16 cellular contexts compared by ENCODE assay signal in genomic region chr7:11120068-11120664, GRCh38.
A peak's percentile ranks its signal among the peaks of the same experiment; 100 is the strongest.
DNase-seq lines count a peak whose midpoint lies in the region; ATAC-seq and TF ChIP-seq lines count a peak whose summit lies in the region.
"Had no signal": no experiment of that assay in that cellular context is flagged by ENCODE, and none has a peak within 500 bp of the region (broad histone marks: within the 10 kb centered on the region; RNA-seq: fewer than 3 reads in every experiment).

No MANE protein-coding gene starts in this region.

- no peak for TF ChIP-seq EP300 in gastroesophageal sphincter (IDR thresholded peaks at IDR 0.05)

- no peaks in the 10 kb centered on the region for H3K4me1 ChIP-seq in gastroesophageal sphincter

- H3K36me3 ChIP-seq in SK-N-MC (ENCODE audit: insufficient read depth, low read length) (peaks cover 23% of the 10 kb centered on the region), gastroesophageal sphincter (peaks cover 0 to 8% of the 10 kb centered on the region in 2 donors)

- no peak overlapping the region for H3K4me3 ChIP-seq in SK-N-MC
- H3K4me3 ChIP-seq in gastroesophageal sphincter: no peak overlapping the region

- peak; percentile 5 for DNase-seq in GM20000 (ENCODE audit: low spot score)
- no peak for DNase-seq in SK-N-MC (ENCODE audit: low read depth, low spot score)
- no peak for DNase-seq in COR-L47 (lab: John Stamatoyannopoulos, UW)
- DNase-seq in GF-D8 (lab: John Stamatoyannopoulos, UW): no peak
- DNase-seq: amygdala; Calu3; effector memory CD4-positive, alpha-beta T cell; hippocampal formation; Kasumi-1; mesendoderm; NCI-H446; retina; SHP77 treated with DMSO at 0.1 percent for 48 hours had no signal

- ATAC-seq in GM18520 (IDR thresholded peaks at IDR 0.05; ENCODE audit: unreplicated experiment) (peak; percentile 36), HG02970 (IDR thresholded peaks at IDR 0.05; ENCODE audit: low FRiP score, unreplicated experiment) (peak; percentile 61), gastroesophageal sphincter (no peak)

- H3K9me3 ChIP-seq in SK-N-MC (ENCODE audit: low read depth, low read length) (no peaks in the 10 kb centered on the region), gastroesophageal sphincter (no peaks in the 10 kb centered on the region)

- TF ChIP-seq CTCF in GM20000 (IDR thresholded peaks at IDR 0.05; ENCODE audit: extremely low read depth, missing control alignments): no peak
- TF ChIP-seq CTCF in gastroesophageal sphincter (IDR thresholded peaks at IDR 0.05): no peak

- H3K27me3 ChIP-seq in gastroesophageal sphincter: no peaks in the 10 kb centered on the region

- TF ChIP-seq POLR2A in gastroesophageal sphincter (IDR thresholded peaks at IDR 0.05): no peak

- no peak overlapping the region for H3K9ac ChIP-seq in SK-N-MC (ENCODE audit: insufficient read length)

- 92 to 97% methylated on average over 3 of the region's 3 CpGs for WGBS in gastroesophageal sphincter (ENCODE audit: low coverage in 1 of 2), 2 donors

- H3K27ac ChIP-seq in SK-N-MC: peak overlapping the region; percentile 39; the same call in 1 of the 2 replicates
- no peak overlapping the region for H3K27ac ChIP-seq in gastroesophageal sphincter
